In the genomic region with DNA sequence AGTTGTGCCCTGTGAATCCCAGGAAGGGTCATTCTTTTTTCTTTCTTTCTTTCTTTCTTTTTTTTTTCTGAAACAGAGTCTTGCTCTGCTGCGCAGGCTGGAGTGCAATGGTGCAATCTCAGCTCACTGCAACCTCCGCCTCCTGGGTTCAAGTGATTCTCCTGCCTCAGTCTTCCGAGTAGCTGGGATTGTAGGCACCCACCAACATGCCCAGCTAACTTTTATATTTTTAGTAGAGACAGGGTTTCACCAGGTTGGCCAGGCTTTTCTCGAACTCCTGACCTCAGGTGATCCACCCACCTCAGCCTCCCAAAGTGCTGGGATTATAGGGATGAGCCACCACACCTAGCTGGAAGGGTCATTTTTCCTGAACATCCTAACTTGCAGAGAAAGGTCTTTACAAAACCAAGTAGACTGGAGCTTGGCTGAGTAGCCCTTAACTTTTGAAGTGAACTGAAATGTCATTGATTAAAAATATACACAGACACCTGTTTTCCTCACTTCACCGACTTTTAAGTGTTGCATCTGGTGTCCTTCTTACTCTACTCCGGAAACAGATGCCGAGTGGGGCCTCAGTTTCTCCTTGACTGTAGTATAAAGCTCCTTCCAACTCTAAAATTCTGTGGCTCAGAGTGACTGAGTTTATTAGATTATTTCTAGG, we compare ENCODE assay signal across 1 cellular context.
A peak's percentile ranks its signal among the peaks of the same experiment; 100 is the strongest.
TF ChIP-seq lines count a peak whose summit lies in the region.

No MANE protein-coding gene starts in this region.

TF ChIP-seq in GM12878, 131 proteins besides CTCF, POLR2A, EP300 and RAD21:
- peak; percentile 25; the same call in 1 of the 2 replicates for TF ChIP-seq TCF12 (IDR thresholded peaks at IDR 0.05; ENCODE audit: low read depth, low read length)
